ENCODE assay signal across 8 cellular contexts in genomic region chr18:25832008-25832604, GRCh38.
DNase-seq lines count a peak whose midpoint lies in the region; TF ChIP-seq lines count a peak whose summit lies in the region.

No MANE protein-coding gene starts in this region.

- H3K79me2 ChIP-seq in smooth muscle cell (ENCODE audit: low read depth) = no peaks in the 10 kb centered on the region

- peak; percentile 43 for DNase-seq in activated CD4-positive, alpha-beta T cell treated with anti-CD3 and anti-CD28 coated beads for 48 hours
- no peak for DNase-seq in activated CD4-positive, alpha-beta T cell treated with anti-CD3 and anti-CD28 coated beads, Interleukin-2, amount 50 U/mL, for 4 hours
- DNase-seq in H4 (ENCODE audit: low spot score) = peak; percentile 55
- DNase-seq in NAMALWA (ENCODE audit: low spot score) = peak; percentile 52
- no peak for DNase-seq in ascending aorta (ENCODE audit: low spot score in 2 of 2)
- DNase-seq in hypothalamus (lab: John Stamatoyannopoulos, UW) = peak in 39 of 51 donors; percentile 5 to 66 (median 31)
- DNase-seq in smooth muscle cell (lab: John Stamatoyannopoulos, UW; ENCODE audit: unreplicated experiment) = peak; percentile 13
- no peak for DNase-seq in occipital lobe (lab: John Stamatoyannopoulos, UW)

- intact Hi-C loops in ascending aorta (cut with DNase I) = no loop called here

- no peak overlapping the region for H3K27ac ChIP-seq in ascending aorta
- H3K27ac ChIP-seq in smooth muscle cell (ENCODE audit: low read depth) = no peak overlapping the region

- no peaks in the 10 kb centered on the region for H3K36me3 ChIP-seq in ascending aorta
- H3K36me3 ChIP-seq in smooth muscle cell (ENCODE audit: low read depth) = no peaks in the 10 kb centered on the region

- 16% methylated on average over 3 of the region's 3 CpGs for WGBS in smooth muscle cell (ENCODE audit: low lambda C conversion rate)

- no peak overlapping the region for H3K4me2 ChIP-seq in smooth muscle cell

- no peak overlapping the region for H2AFZ ChIP-seq in smooth muscle cell (ENCODE audit: low read depth)

- no peaks in the 10 kb centered on the region for H3K4me1 ChIP-seq in ascending aorta
- H3K4me1 ChIP-seq in smooth muscle cell (ENCODE audit: low read depth) = peaks cover 15% of the 10 kb centered on the region

- H3K4me3 ChIP-seq in ascending aorta (no peak overlapping the region), smooth muscle cell (no peak overlapping the region)

- H4K20me1 ChIP-seq in smooth muscle cell (ENCODE audit: low read depth) = no peaks in the 10 kb centered on the region

- H3K9ac ChIP-seq in smooth muscle cell (ENCODE audit: low read depth) = no peak overlapping the region

- H3K27me3 ChIP-seq in ascending aorta = no peaks in the 10 kb centered on the region
- H3K27me3 ChIP-seq in smooth muscle cell (ENCODE audit: low read depth) = no peaks in the 10 kb centered on the region

- H3F3A ChIP-seq in smooth muscle cell (ENCODE audit: low read depth) = peaks cover 9% of the 10 kb centered on the region

- H3K9me3 ChIP-seq in ascending aorta = no peaks in the 10 kb centered on the region
- no peaks in the 10 kb centered on the region for H3K9me3 ChIP-seq in smooth muscle cell (replicated peaks; ENCODE audit: low read depth)

- TF ChIP-seq CTCF in ascending aorta (IDR thresholded peaks at IDR 0.05) (peak in 2 of 3 experiments; percentile 34 to 47), smooth muscle cell (IDR thresholded peaks at IDR 0.05; ENCODE audit: borderline replicate concordance, insufficient read depth, poor library complexity, severe bottlenecking) (peak; percentile 78)

Comparison
In these comparisons a context has a peak if more than half of its experiments do, and no peak if none do; other contexts are left out.
1. DNase-seq: peak in activated CD4-positive, alpha-beta T cell treated with anti-CD3 and anti-CD28 coated beads for 48 hours (single experiment), H4 (single experiment), NAMALWA (single experiment), hypothalamus (39 of 51) and smooth muscle cell (single experiment); none in activated CD4-positive, alpha-beta T cell treated with anti-CD3 and anti-CD28 coated beads, Interleukin-2, amount 50 U/mL, for 4 hours (0 of 2), ascending aorta (0 of 2) and occipital lobe (single experiment).